ENCODE assay signal across 8 cellular contexts in the genomic region with DNA sequence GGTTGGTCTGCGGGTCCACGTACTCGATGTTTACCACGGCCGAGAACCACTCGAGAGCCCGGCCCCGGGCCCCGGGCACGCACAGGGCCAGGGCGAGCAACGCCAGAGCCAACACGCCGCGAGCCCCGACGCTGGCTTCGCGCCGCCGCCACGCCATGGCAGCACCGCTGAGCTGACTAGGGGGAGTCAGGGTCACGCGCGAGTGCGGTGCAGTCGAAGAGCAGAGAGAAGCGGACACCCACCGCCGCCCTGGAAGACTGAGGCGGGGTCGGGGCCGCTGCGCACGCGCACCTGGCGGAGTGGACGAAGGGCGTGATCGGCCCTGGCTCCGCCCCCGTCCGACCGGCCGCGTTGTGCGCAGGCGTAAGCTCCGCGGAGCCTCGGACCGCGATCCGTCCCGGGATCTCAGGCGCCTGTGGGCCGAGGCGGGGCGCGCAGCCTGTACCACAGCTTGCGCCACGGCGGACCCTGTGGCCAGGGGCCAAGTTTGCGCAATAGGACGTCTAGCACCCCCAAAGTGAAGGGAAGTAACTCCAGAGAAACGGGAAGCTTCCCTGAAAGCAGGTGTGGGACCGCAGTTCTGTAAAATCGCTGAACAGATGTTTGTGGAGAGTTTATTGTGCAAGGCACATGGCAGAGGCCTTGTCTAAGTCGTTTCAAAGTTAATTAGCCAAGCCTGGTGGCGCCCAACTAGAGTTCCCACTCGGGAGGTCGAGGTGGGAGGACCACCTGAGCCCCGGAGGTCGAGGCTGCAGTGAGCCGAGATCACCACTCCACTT. TPM values are rescaled to one million over a fixed set of nuclear protein-coding genes. Genes with fewer than 3 reads are reported as not detected.
DNase-seq lines count a peak whose midpoint lies in the region; FAIRE-seq and TF ChIP-seq lines count a peak whose summit lies in the region.

A gene with protein sequence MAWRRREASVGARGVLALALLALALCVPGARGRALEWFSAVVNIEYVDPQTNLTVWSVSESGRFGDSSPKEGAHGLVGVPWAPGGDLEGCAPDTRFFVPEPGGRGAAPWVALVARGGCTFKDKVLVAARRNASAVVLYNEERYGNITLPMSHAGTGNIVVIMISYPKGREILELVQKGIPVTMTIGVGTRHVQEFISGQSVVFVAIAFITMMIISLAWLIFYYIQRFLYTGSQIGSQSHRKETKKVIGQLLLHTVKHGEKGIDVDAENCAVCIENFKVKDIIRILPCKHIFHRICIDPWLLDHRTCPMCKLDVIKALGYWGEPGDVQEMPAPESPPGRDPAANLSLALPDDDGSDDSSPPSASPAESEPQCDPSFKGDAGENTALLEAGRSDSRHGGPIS (minus strand): TSS at position 270 of the 779 bp plus-strand sequence. CDS start 113 bp downstream, at position 157.

- CTCF ChIA-PET in HEK293T (lab: Yijun Ruan, JAX), result interaction anchor here (0.6 kb wide), 1 partner anchor 27 kb away, joined by 3 read pairs; no protein-coding TSS in a partner anchor

- FAIRE-seq in frontal cortex (lab: Jason Lieb, UNC), result no peak

- POLR2A ChIA-PET in HEK293T (lab: Yijun Ruan, JAX), result interaction anchor here (0.6 to 1.6 kb wide), 22 partner anchors 9 to 500 kb away, joined by 3 to 16 read pairs (median 4); no protein-coding TSS in a partner anchor

- peaks cover 38% of the 10 kb centered on the region for H3K4me1 ChIP-seq in SJSA1 (replicated peaks)

- peaks cover 28% of the 10 kb centered on the region for H3K36me3 ChIP-seq in SJSA1

- H3K9me3 ChIP-seq in SJSA1 (replicated peaks), result no peaks in the 10 kb centered on the region

- H3K27ac ChIP-seq in SJSA1, result peak within 1 kb of the TSS; percentile 47

- H3K27me3 ChIP-seq in SJSA1 (replicated peaks), result no peaks in the 10 kb centered on the region

- DNase-seq in GM04503 (ENCODE audit: low read depth) (peak; percentile 47), HEK293T (ENCODE audit: extremely low spot score) (peak; percentile 99), MV-4-11 (lab: John Stamatoyannopoulos, UW) (peak; percentile 99), SJSA1 (ENCODE audit: low read depth in 1 of 2, low spot score in 2 of 2) (peak; percentile 89 to 90), frontal cortex (ENCODE audit: low spot score in 2 of 2) (peak; percentile 95 to 96), nucleus accumbens (lab: John Stamatoyannopoulos, UW) (peak in 55 of 56 donors; percentile 48 to 93 (median 83)), superior temporal gyrus (ENCODE audit: extremely low spot score) (peak; percentile 93)
- peak; percentile 80 to 90 (median 88) for DNase-seq in activated naive CD4-positive, alpha-beta T cell (lab: John Stamatoyannopoulos, UW)

- peak within 1 kb of the TSS; percentile 91 for H3K4me3 ChIP-seq in SJSA1

TF ChIP-seq in HEK293T, 16 proteins besides CTCF, POLR2A, EP300 and RAD21:
- no peak for TF ChIP-seq LEF1 (IDR thresholded peaks at IDR 0.05; ENCODE audit: borderline replicate concordance)
- peak; percentile 54; the same call in 1 of the 2 replicates for TF ChIP-seq ELF4 (IDR thresholded peaks at IDR 0.05)
- TF ChIP-seq CTBP1 (IDR thresholded peaks at IDR 0.05; ENCODE audit: borderline replicate concordance), result no peak
- no peak for TF ChIP-seq BHLHE40 (IDR thresholded peaks at IDR 0.05; ENCODE audit: borderline replicate concordance)
- TF ChIP-seq FOXA1 (IDR thresholded peaks at IDR 0.05), result no peak
- TF ChIP-seq SP1 (IDR thresholded peaks at IDR 0.05), result no peak
- no peak for TF ChIP-seq ZNF384 (IDR thresholded peaks at IDR 0.05)
- no peak for TF ChIP-seq SUZ12 (IDR thresholded peaks at IDR 0.05)
- TF ChIP-seq FOXM1 (IDR thresholded peaks at IDR 0.05; ENCODE audit: borderline replicate concordance), result no peak
- no peak for TF ChIP-seq TARDBP (IDR thresholded peaks at IDR 0.05)
- peak; percentile 83 for TF ChIP-seq L3MBTL2 (conservative IDR thresholded peaks at IDR 0.05)

RNA-seq across cellular contexts. Expression of the gene that starts here (rescaled TPM):
- total RNA-seq in SJSA1 (2014; rRNA removed; shearing (Covaris generic)), result 32.2 and 37.6 TPM in 2 replicates
- 45.2 TPM for total RNA-seq in frontal cortex

Comparison
In these comparisons a context has a peak if more than half of its experiments do, and no peak if none do; other contexts are left out.
1. Peak in every context shown above with its lines: DNase-seq, H3K4me3 ChIP-seq and H3K27ac ChIP-seq.
2. DNase-seq: peak in every context shown above with its lines; median percentile 99 in HEK293T; 99 in MV-4-11; 96 in frontal cortex; 93 in superior temporal gyrus; 90 in SJSA1; 88 in activated naive CD4-positive, alpha-beta T cell; 83 in nucleus accumbens; 47 in GM04503.